In genomic region chr14:91835920-91836843, GRCh38 we compare ENCODE assay signal across 8 cellular contexts. TPM values are rescaled to one million over a fixed set of nuclear protein-coding genes. Genes with fewer than 3 reads are reported as not detected.
DNase-seq lines count a peak whose midpoint lies in the region; ATAC-seq, FAIRE-seq and TF ChIP-seq lines count a peak whose summit lies in the region.

No MANE protein-coding gene starts in this region.

- H2BK20ac ChIP-seq in H1 (ENCODE audit: low read length), result no peak overlapping the region

- H3K4me3 Mint-ChIP-seq in HFFc6, result peak overlapping the region; percentile 55
- H3K4me3 Mint-ChIP-seq in naive thymus-derived CD4-positive, alpha-beta T cell, result peak overlapping the region; percentile 71 to 96 (median 90)
- peak overlapping the region; percentile 85 for H3K4me3 Mint-ChIP-seq in stimulated activated memory B cell treated with anti-CD40 and anti-IgM and Interleukin-4, amounts not matched to agents 10 μg/mL and 1 μg/mL and 100 μg/mL, for 72 hours

- no peak overlapping the region; the same call in 1 of the 2 replicates for H4K8ac ChIP-seq in H1 (ENCODE audit: extremely low read depth, insufficient read depth, low read length)

- peak overlapping the region; percentile 85 for H2AFZ ChIP-seq in H1 (ENCODE audit: low read length)

- H2BK5ac ChIP-seq in H1 (ENCODE audit: low read depth, low read length), result no peak overlapping the region

- H3K9me3 ChIP-seq in H1 (ENCODE audit: insufficient read depth in 2 of 2, low read depth in 1 of 2, low read length in 1 of 2), result no peaks in the 10 kb centered on the region
- H3K9me3 ChIP-seq in naive thymus-derived CD4-positive, alpha-beta T cell (ENCODE audit: control insufficient read depth in 2 of 3, low read length in 3 of 3), result no peaks in the 10 kb centered on the region

- no peak overlapping the region for H3K56ac ChIP-seq in H1 (replicated peaks; ENCODE audit: insufficient read length, low read depth, low read length)

- no peak overlapping the region for H2BK12ac ChIP-seq in H1 (ENCODE audit: low read depth, low read length)

- H3K9ac ChIP-seq in H1 (replicated peaks in 1 of 4; ENCODE audit: extremely low read depth in 1 of 4, low read depth in 3 of 4, low read length in 3 of 4), result peak overlapping the region in 3 of 4 experiments; percentile 20 to 43 (median 42); a peak in 6 of 7 replicates

- H2AK5ac ChIP-seq in H1 (ENCODE audit: low read depth, low read length), result no peak overlapping the region

- CTCF ChIA-PET in H1 (lab: Charles Lee; ENCODE audit: partially characterized antibody), result interaction anchor here (1.9 kb wide), 1 partner anchor 35 kb away, joined by 4 read pairs; no protein-coding TSS in a partner anchor
- CTCF ChIA-PET in naive thymus-derived CD4-positive, alpha-beta T cell (lab: Charles Lee), result interaction anchor here (1.1 to 1.7 kb wide), 2 partner anchors 25 to 31 kb away, joined by 3 to 6 read pairs; partner anchors contain the start of gene TC2N

- H3K4ac ChIP-seq in H1 (replicated peaks; ENCODE audit: insufficient read length, low read depth, low read length), result no peak overlapping the region

- H3K36me3 Mint-ChIP-seq in HFFc6 (ENCODE audit: low read depth), result no peaks in the 10 kb centered on the region
- H3K36me3 Mint-ChIP-seq in naive thymus-derived CD4-positive, alpha-beta T cell, result peaks cover 4 to 66% (median 19%) of the 10 kb centered on the region in 5 donors
- H3K36me3 Mint-ChIP-seq in stimulated activated memory B cell treated with anti-CD40 and anti-IgM and Interleukin-4, amounts not matched to agents 10 μg/mL and 1 μg/mL and 100 μg/mL, for 72 hours, result no peaks in the 10 kb centered on the region

- H3K4me2 ChIP-seq in H1 (ENCODE audit: insufficient read depth in 1 of 2, low read depth in 2 of 2, low read length in 2 of 2), result peak overlapping the region; percentile 74 to 75

- no peaks in the 10 kb centered on the region for H3K36me3 ChIP-seq in H1 (ENCODE audit: control insufficient read depth in 2 of 4, insufficient read depth in 4 of 4, low read length in 3 of 4)
- H3K36me3 ChIP-seq in naive thymus-derived CD4-positive, alpha-beta T cell (ENCODE audit: control insufficient read depth in 2 of 3, insufficient read depth in 3 of 3, low read length in 3 of 3), result peaks cover 0 to 14% (median 0%) of the 10 kb centered on the region in 3 experiments

- no peak overlapping the region; the same call in 1 of the 2 replicates for H3K18ac ChIP-seq in H1 (ENCODE audit: extremely low read depth, low read length)

- H3K79me2 ChIP-seq in H1 (ENCODE audit: control insufficient read depth in 1 of 2, insufficient read depth in 2 of 2, low read length in 2 of 2), result peaks cover 0 to 40% of the 10 kb centered on the region in 2 experiments; a peak in 2 of 4 replicates

- FAIRE-seq in H1 (lab: Jason Lieb, UNC), result no peak

- no peak overlapping the region for H2BK15ac ChIP-seq in H1 (ENCODE audit: low read length)

- TF ChIP-seq POLR2A in H1 (IDR thresholded peaks at IDR 0.05; ENCODE audit: control extremely low read depth in 1 of 2, low read depth in 2 of 2, low read length in 2 of 2), result no peak; a peak in 1 of 3 replicates

- 1% methylated on average over 32 of the region's 84 CpGs; no CpG with 5 or more reads in 1 of the 2 experiments for WGBS in H1 (ENCODE audit: extremely low coverage in 1 of 2, insufficient coverage in 1 of 2, insufficient read length in 1 of 2, insufficient replicate concordance in 2 of 2, low coverage in 1 of 2, low lambda C conversion rate in 2 of 2, missing lambda C conversion rate in 1 of 2), 2 experiments

- H4K91ac ChIP-seq in H1 (replicated peaks; ENCODE audit: insufficient read length, low read length), result no peak overlapping the region

- H3K27me3 ChIP-seq in H1 (replicated peaks in 1 of 4; ENCODE audit: control insufficient read depth in 3 of 4, extremely low read depth in 1 of 4, insufficient read depth in 3 of 4, low read length in 3 of 4), result no peaks in the 10 kb centered on the region
- no peaks in the 10 kb centered on the region for H3K27me3 ChIP-seq in naive thymus-derived CD4-positive, alpha-beta T cell (ENCODE audit: control insufficient read depth in 2 of 2, insufficient read depth in 2 of 2, low read length in 2 of 2)

- H3K27me3 Mint-ChIP-seq in HFFc6 (ENCODE audit: insufficient read depth), result peaks cover 5% of the 10 kb centered on the region
- peaks cover 0 to 6% (median 0%) of the 10 kb centered on the region in 5 donors for H3K27me3 Mint-ChIP-seq in naive thymus-derived CD4-positive, alpha-beta T cell
- no peaks in the 10 kb centered on the region for H3K27me3 Mint-ChIP-seq in stimulated activated memory B cell treated with anti-CD40 and anti-IgM and Interleukin-4, amounts not matched to agents 10 μg/mL and 1 μg/mL and 100 μg/mL, for 72 hours

- intact Hi-C loops in naive thymus-derived CD4-positive, alpha-beta T cell (cut with micrococcal nuclease), result loop anchor here (1.0 to 10.0 kb wide), 7 partner anchors 8 to 269 kb away; partner anchors contain the start of genes ATXN3 (in 1 of the 2) and TC2N (in 1 of the 2)

- H3K27ac Mint-ChIP-seq in HFFc6, result no peak overlapping the region
- H3K27ac Mint-ChIP-seq in naive thymus-derived CD4-positive, alpha-beta T cell, result peak overlapping the region in 8 of 9 donors; percentile 86 to 97 (median 91)
- peak overlapping the region; percentile 89 for H3K27ac Mint-ChIP-seq in stimulated activated memory B cell treated with anti-CD40 and anti-IgM and Interleukin-4, amounts not matched to agents 10 μg/mL and 1 μg/mL and 100 μg/mL, for 72 hours

- no peak for TF ChIP-seq RAD21 in H1 (IDR thresholded peaks at IDR 0.05 in 1 of 2, conservative IDR thresholded peaks at IDR 0.05 in 1 of 2; ENCODE audit: low read depth in 2 of 2, low read length in 2 of 2)

- no peak overlapping the region for H3K14ac ChIP-seq in H1 (ENCODE audit: insufficient read length)

- H3K23ac ChIP-seq in H1 (ENCODE audit: insufficient read length), result no peak overlapping the region

- H3K23me2 ChIP-seq in H1 (ENCODE audit: low read depth, low read length), result peaks cover 2% of the 10 kb centered on the region; the same call in 1 of the 2 replicates

- H3K79me1 ChIP-seq in H1 (ENCODE audit: low read depth, low read length), result no peaks in the 10 kb centered on the region

- H2BK120ac ChIP-seq in H1 (replicated peaks; ENCODE audit: low read depth, low read length), result no peak overlapping the region

- H3K4me1 Mint-ChIP-seq in HFFc6 (ENCODE audit: low read depth), result no peaks in the 10 kb centered on the region
- peaks cover 40 to 93% (median 86%) of the 10 kb centered on the region in 7 donors for H3K4me1 Mint-ChIP-seq in naive thymus-derived CD4-positive, alpha-beta T cell
- peaks cover 50% of the 10 kb centered on the region for H3K4me1 Mint-ChIP-seq in stimulated activated memory B cell treated with anti-CD40 and anti-IgM and Interleukin-4, amounts not matched to agents 10 μg/mL and 1 μg/mL and 100 μg/mL, for 72 hours

- H4K20me1 ChIP-seq in H1 (replicated peaks in 1 of 2; ENCODE audit: control insufficient read depth in 1 of 2, insufficient read depth in 2 of 2, low read length in 2 of 2), result no peaks in the 10 kb centered on the region

- peak; percentile 18 for DNase-seq in EH (ENCODE audit: low read depth)
- no peak for DNase-seq in HFFc6
- peak; percentile 30 for DNase-seq in NCI-H2107 (lab: John Stamatoyannopoulos, UW)
- DNase-seq in activated CD4-positive, alpha-beta T cell treated with anti-CD3 and anti-CD28 coated beads, Interleukin-2, amount 50 U/mL, for 48 hours, result peak; percentile 86 to 88
- peak; percentile 62 to 92 for DNase-seq in H1 (ENCODE audit: low read depth in 1 of 2, low spot score in 2 of 2)
- DNase-seq in naive thymus-derived CD4-positive, alpha-beta T cell, result peak; percentile 71 to 92 (median 86)

- peak overlapping the region; percentile 61 to 91 (median 73) for H3K4me3 ChIP-seq in H1 (ENCODE audit: extremely low read depth in 1 of 4, insufficient read depth in 2 of 4, low read depth in 3 of 4, low read length in 4 of 4)
- H3K4me3 ChIP-seq in naive thymus-derived CD4-positive, alpha-beta T cell (ENCODE audit: low read length), result peak overlapping the region; percentile 61

- no peaks in the 10 kb centered on the region for H3K9me3 Mint-ChIP-seq in HFFc6
- H3K9me3 Mint-ChIP-seq in naive thymus-derived CD4-positive, alpha-beta T cell, result peaks cover 0 to 1% (median 0%) of the 10 kb centered on the region in 11 donors
- H3K9me3 Mint-ChIP-seq in stimulated activated memory B cell treated with anti-CD40 and anti-IgM and Interleukin-4, amounts not matched to agents 10 μg/mL and 1 μg/mL and 100 μg/mL, for 72 hours, result peaks cover 3% of the 10 kb centered on the region

- POLR2A ChIA-PET in H1 (lab: Charles Lee; ENCODE audit: partially characterized antibody), result interaction anchor here (0.6 to 1.5 kb wide), 4 partner anchors 12 to 326 kb away, joined by 3 to 5 read pairs (median 4); partner anchors contain the start of gene PPP4R3A
- POLR2A ChIA-PET in naive thymus-derived CD4-positive, alpha-beta T cell (lab: Charles Lee), result interaction anchor here (0.6 to 14.7 kb wide), 22 partner anchors 9 to 327 kb away, joined by 3 to 194 read pairs (median 4); partner anchors contain the start of genes TC2N and TRIP11

- H3K4me1 ChIP-seq in H1 (replicated peaks in 1 of 4; ENCODE audit: control insufficient read depth in 3 of 4, insufficient read depth in 4 of 4, low read length in 3 of 4), result peaks cover 0 to 4% (median 3%) of the 10 kb centered on the region in 4 experiments; a peak in 3 of 7 replicates
- peaks cover 36 to 40% of the 10 kb centered on the region in 2 donors for H3K4me1 ChIP-seq in naive thymus-derived CD4-positive, alpha-beta T cell (ENCODE audit: control insufficient read depth in 2 of 2, insufficient read depth in 2 of 2, low read length in 2 of 2)

- no peak overlapping the region for H4K5ac ChIP-seq in H1 (ENCODE audit: insufficient read length, low read depth, low read length)

- no peak overlapping the region for H3K27ac ChIP-seq in H1 (ENCODE audit: low read depth, low read length)
- H3K27ac ChIP-seq in naive thymus-derived CD4-positive, alpha-beta T cell (ENCODE audit: low read depth, low read length), result peak overlapping the region; percentile 79

- TF ChIP-seq CTCF in HFFc6 (IDR thresholded peaks at IDR 0.05), result no peak
- no peak for TF ChIP-seq CTCF in H1 (IDR thresholded peaks at IDR 0.05; ENCODE audit: control extremely low read depth in 1 of 3, insufficient read depth in 1 of 3, low read depth in 1 of 3, low read length in 3 of 3)

- no peak for TF ChIP-seq EP300 in H1 (IDR thresholded peaks at IDR 0.05; ENCODE audit: borderline replicate concordance in 1 of 2, low read depth in 2 of 2, low read length in 2 of 2)

- ATAC-seq in naive thymus-derived CD4-positive, alpha-beta T cell, result peak; percentile 94
- ATAC-seq in stimulated activated memory B cell treated with anti-CD40 and anti-IgM and Interleukin-4, amounts not matched to agents 10 μg/mL and 1 μg/mL and 100 μg/mL, for 72 hours, result peak; percentile 95
- no peak for ATAC-seq in GM18873 (IDR thresholded peaks at IDR 0.05; ENCODE audit: low FRiP score, unreplicated experiment)

RNA-seq across cellular contexts. Expression of gene TC2N, which starts 31.2 kb away (rescaled TPM):
- under 1 TPM; 0.10 to 0.71 (median 0.33) TPM for total RNA-seq in HFFc6 (2021; fragmentation: NEBNext Ultra II Directional; extraction: Animal tissue kit (Norgen Biotek cat#: 25700))
- 34.2 and 36.2 TPM in 2 replicates for total RNA-seq in H1 (2021; fragmentation: NEBNext Ultra II Directional; extraction: Animal tissue kit (Norgen Biotek cat#: 25700))
- polyA plus RNA-seq in H1 (2011; rRNA removed), result 5.9 and 9.7 TPM in 2 replicates
- 12.7 TPM for polyA plus RNA-seq in H1 (2011; cell fraction: cytosol; rRNA removed)
- polyA plus RNA-seq in H1 (2011; cell fraction: nucleus; rRNA removed), result 7.4 TPM
- 10.3 to 24.7 TPM (median 12.4 TPM) in 4 replicates for polyA plus RNA-seq in H1 (2012, experiment 1 of 2)
- polyA plus RNA-seq in H1 (2012, experiment 2 of 2), result 1.7 TPM
- polyA plus RNA-seq in H1 (2013, experiment 1 of 2), result 17.5 TPM
- 17.9 TPM for polyA plus RNA-seq in H1 (2013, experiment 2 of 2)
- 25.4 and 40.7 TPM in 2 replicates for polyA minus RNA-seq in H1 (2011; rRNA and poly(A)+ RNA removed)
- polyA minus RNA-seq in H1 (2011; cell fraction: cytosol; rRNA and poly(A)+ RNA removed), result 12.0 TPM
- 33.7 TPM for polyA minus RNA-seq in H1 (2011; cell fraction: nucleus; rRNA and poly(A)+ RNA removed)
- 100 to 1,000 TPM; 158 to 301 (median 246) TPM for total RNA-seq in naive thymus-derived CD4-positive, alpha-beta T cell
- 100 to 1,000 TPM; 167 to 193 TPM for polyA plus RNA-seq in naive thymus-derived CD4-positive, alpha-beta T cell

Comparison
In these comparisons a context has a peak if more than half of its experiments do, and no peak if none do; other contexts are left out.
1. RNA of gene TC2N, which starts 31.2 kb away (total RNA-seq): 158 to 301 TPM in naive thymus-derived CD4-positive, alpha-beta T cell and 34.2 to 36.2 TPM in H1; 0.10 to 0.71 TPM in HFFc6; every median in the first group is over 10 times any median in the second.
2. Peak in every context shown above with its lines, with median percentiles within 50 percentile points of each other: H3K4me3 Mint-ChIP-seq.